In the genomic region with DNA sequence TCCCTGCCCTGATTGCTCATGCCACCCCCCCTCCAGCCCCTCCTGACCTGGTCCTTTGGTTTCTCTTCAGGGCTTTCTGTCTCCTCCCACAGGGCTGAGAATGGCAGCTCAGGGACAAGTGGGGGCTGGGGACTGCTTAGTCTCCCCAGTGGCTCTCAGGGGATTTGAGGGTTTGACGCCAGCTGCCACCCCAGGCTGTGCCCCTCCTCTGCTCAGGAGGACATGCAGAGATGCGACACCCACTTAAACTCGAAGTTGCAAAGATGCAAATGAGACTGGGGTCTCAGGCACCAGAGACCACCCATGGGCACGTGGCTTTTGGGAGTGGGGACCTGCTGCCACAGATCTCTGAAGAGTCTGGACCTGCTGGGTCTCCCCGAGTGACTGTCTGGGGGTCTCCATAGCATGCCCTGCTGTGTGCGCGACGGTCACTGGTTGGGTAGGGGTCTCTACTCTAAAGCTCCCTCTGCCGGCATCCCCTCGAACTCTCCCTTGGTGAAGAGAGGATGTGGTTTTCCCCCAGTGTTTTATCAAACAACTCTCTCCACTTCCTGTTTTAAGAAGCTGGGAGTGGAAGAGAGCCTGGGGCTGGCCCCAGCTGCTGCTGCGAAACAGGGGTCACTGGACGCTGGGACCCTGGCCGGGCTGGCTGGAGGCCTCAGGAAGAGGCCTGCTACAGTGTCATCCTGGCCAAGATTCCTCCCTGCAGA, we compare ENCODE assay signal across 1 cellular context.
TF ChIP-seq lines count a peak whose summit lies in the region.

No MANE protein-coding gene starts in this region.

TF ChIP-seq in GM12878, 131 proteins besides CTCF, POLR2A, EP300 and RAD21:
- 0 out of 2 replicates have a peak, but pooled peaks have one; percentile 21 for TF ChIP-seq PKNOX1 (IDR thresholded peaks at IDR 0.05)
- 0 out of 2 replicates have a peak, but pooled peaks have one; percentile 4 for TF ChIP-seq SPI1 (IDR thresholded peaks at IDR 0.05; ENCODE audit: borderline replicate concordance, insufficient read depth, low read depth, low read length)
- peak; percentile 77 for TF ChIP-seq MEF2B (IDR thresholded peaks at IDR 0.05; ENCODE audit: partially characterized antibody, poor library complexity, severe bottlenecking)
